In the genomic region with DNA sequence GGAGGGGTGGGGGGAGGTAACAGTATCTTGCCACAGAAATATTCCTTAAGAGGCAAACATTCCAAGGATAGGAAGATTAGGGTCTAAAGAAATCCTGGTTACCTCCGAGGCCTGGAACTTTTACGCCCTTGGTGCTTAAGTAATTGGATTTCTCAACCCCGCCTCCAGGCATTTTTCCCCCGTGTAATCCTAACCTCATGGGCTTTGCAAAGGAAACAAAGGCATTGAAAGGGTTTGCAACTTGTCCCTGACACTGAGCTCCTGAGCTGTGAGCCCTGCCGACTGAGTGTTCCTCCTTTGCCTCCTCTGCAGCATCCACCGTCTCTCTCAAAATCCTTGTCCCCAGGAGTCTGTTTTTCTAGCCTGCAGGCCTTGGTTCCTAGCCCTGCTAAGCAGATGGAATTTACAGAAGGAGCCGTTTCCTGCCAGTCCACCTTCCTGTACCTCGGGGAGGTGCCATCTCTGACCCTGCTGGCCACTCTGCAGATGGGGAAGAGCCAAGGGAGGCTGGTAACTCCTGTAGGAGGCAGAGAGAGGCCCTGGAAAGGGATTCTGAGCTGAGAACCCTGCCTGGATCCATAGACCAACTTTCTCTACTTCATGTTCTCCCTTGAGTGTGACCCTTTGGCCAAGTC, we compare ENCODE assay signal across 13 cellular contexts. TPM values are rescaled to one million over a fixed set of nuclear protein-coding genes. Genes with fewer than 3 reads are reported as not detected.
DNase-seq lines count a peak whose midpoint lies in the region; ATAC-seq and TF ChIP-seq lines count a peak whose summit lies in the region.
"Had no signal": no experiment of that assay in that cellular context is flagged by ENCODE, and none has a peak within 500 bp of the region (broad histone marks: within the 10 kb centered on the region; RNA-seq: fewer than 3 reads in every experiment).

No MANE protein-coding gene starts in this region.

- no peaks in the 10 kb centered on the region for H3K27me3 Mint-ChIP-seq in activated T-cell treated with anti-CD3 and anti-CD28 coated beads, Interleukin-2, amount 50 U/mL, for 24 hours
- no peaks in the 10 kb centered on the region for H3K27me3 Mint-ChIP-seq in glutamatergic neuron (ENCODE audit: unreplicated experiment)
- H3K27me3 Mint-ChIP-seq: dendritic cell treated with granulocyte-macrophage colony-stimulating factor and Interleukin-4, amounts not matched to agents 40 ng/mL and 50 ng/mL, for 4 days had no signal

- H3K9ac ChIP-seq in smooth muscle cell (ENCODE audit: low read depth): no peak overlapping the region

- H3K27ac Mint-ChIP-seq in activated T-cell treated with anti-CD3 and anti-CD28 coated beads, Interleukin-2, amount 50 U/mL, for 24 hours: peak overlapping the region; percentile 52
- H3K27ac Mint-ChIP-seq in glutamatergic neuron (ENCODE audit: unreplicated experiment): peak overlapping the region; percentile 52
- H3K27ac Mint-ChIP-seq: dendritic cell treated with granulocyte-macrophage colony-stimulating factor and Interleukin-4, amounts not matched to agents 40 ng/mL and 50 ng/mL, for 4 days had no signal

- no peaks in the 10 kb centered on the region for H3K9me3 Mint-ChIP-seq in activated T-cell treated with anti-CD3 and anti-CD28 coated beads, Interleukin-2, amount 50 U/mL, for 24 hours
- peaks cover 6% of the 10 kb centered on the region for H3K9me3 Mint-ChIP-seq in glutamatergic neuron (ENCODE audit: unreplicated experiment)
- H3K9me3 Mint-ChIP-seq: dendritic cell treated with granulocyte-macrophage colony-stimulating factor and Interleukin-4, amounts not matched to agents 40 ng/mL and 50 ng/mL, for 4 days had no signal

- H3K4me3 ChIP-seq in smooth muscle cell: no peak overlapping the region
- H3K4me3 ChIP-seq: adrenal gland, lower lobe of right lung had no signal

- H3K27ac ChIP-seq in VCaP: peak overlapping the region; percentile 89
- H3K27ac ChIP-seq in smooth muscle cell (ENCODE audit: low read depth): peak overlapping the region; percentile 11
- H3K27ac ChIP-seq: adrenal gland, lower lobe of right lung had no signal

- peak overlapping the region; percentile 57 for H3K4me2 ChIP-seq in smooth muscle cell

- no peak for ATAC-seq in SK-N-SH treated with all-trans-retinoic acid at 6 μM for 48 hours

- H3K4me1 ChIP-seq in smooth muscle cell (ENCODE audit: low read depth): peaks cover 40% of the 10 kb centered on the region

- TF ChIP-seq CTCF in VCaP (conservative IDR thresholded peaks at IDR 0.05): no peak
- no peak for TF ChIP-seq CTCF in glutamatergic neuron (IDR thresholded peaks at IDR 0.05; ENCODE audit: partially characterized antibody, unreplicated experiment)
- no peak for TF ChIP-seq CTCF in smooth muscle cell (IDR thresholded peaks at IDR 0.05; ENCODE audit: borderline replicate concordance, insufficient read depth, poor library complexity, severe bottlenecking)

- DNase-seq in activated T-cell treated with anti-CD3 and anti-CD28 coated beads, Interleukin-2, amount 50 U/mL, for 24 hours: no peak
- DNase-seq in activated T-cell treated with anti-CD3 and anti-CD28 coated beads for 4 hours (no peak), glutamatergic neuron (no peak), smooth muscle cell (lab: John Stamatoyannopoulos, UW; ENCODE audit: unreplicated experiment) (no peak), kidney tubule cell (ENCODE audit: low spot score) (no peak), OCI-M2 (lab: John Stamatoyannopoulos, UW; ENCODE audit: unreplicated experiment) (no peak)
- DNase-seq: Calu3, lower lobe of right lung, NCI-H2081 had no signal

- peaks cover 99% of the 10 kb centered on the region for H4K20me1 ChIP-seq in smooth muscle cell (ENCODE audit: low read depth)

- no peak overlapping the region for H2AFZ ChIP-seq in smooth muscle cell (ENCODE audit: low read depth)

- H3K9me3 ChIP-seq in smooth muscle cell (replicated peaks; ENCODE audit: low read depth): no peaks in the 10 kb centered on the region
- H3K9me3 ChIP-seq: adrenal gland, lower lobe of right lung had no signal

- WGBS in smooth muscle cell (ENCODE audit: low lambda C conversion rate): 17% methylated on average over 8 of the region's 8 CpGs

- H3K36me3 ChIP-seq in smooth muscle cell (ENCODE audit: low read depth): no peaks in the 10 kb centered on the region
- H3K36me3 ChIP-seq: adrenal gland had no signal

- no peak overlapping the region for H3K4me3 Mint-ChIP-seq in activated T-cell treated with anti-CD3 and anti-CD28 coated beads, Interleukin-2, amount 50 U/mL, for 24 hours
- peak overlapping the region; percentile 96 for H3K4me3 Mint-ChIP-seq in glutamatergic neuron (ENCODE audit: unreplicated experiment)
- H3K4me3 Mint-ChIP-seq: dendritic cell treated with granulocyte-macrophage colony-stimulating factor and Interleukin-4, amounts not matched to agents 40 ng/mL and 50 ng/mL, for 4 days had no signal

- H3K36me3 Mint-ChIP-seq in activated T-cell treated with anti-CD3 and anti-CD28 coated beads, Interleukin-2, amount 50 U/mL, for 24 hours (ENCODE audit: low read depth): peaks cover 71% of the 10 kb centered on the region
- no peaks in the 10 kb centered on the region for H3K36me3 Mint-ChIP-seq in glutamatergic neuron (ENCODE audit: unreplicated experiment)

- peaks cover 96% of the 10 kb centered on the region for H3K79me2 ChIP-seq in smooth muscle cell (ENCODE audit: low read depth)

- no peaks in the 10 kb centered on the region for H3K27me3 ChIP-seq in smooth muscle cell (ENCODE audit: low read depth)
- H3K27me3 ChIP-seq: adrenal gland had no signal

- H3F3A ChIP-seq in smooth muscle cell (ENCODE audit: low read depth): peaks cover 6% of the 10 kb centered on the region

- H3K4me1 Mint-ChIP-seq in activated T-cell treated with anti-CD3 and anti-CD28 coated beads, Interleukin-2, amount 50 U/mL, for 24 hours (ENCODE audit: low read depth): peaks cover 53% of the 10 kb centered on the region
- H3K4me1 Mint-ChIP-seq in glutamatergic neuron (ENCODE audit: low read depth, unreplicated experiment): peaks cover 56% of the 10 kb centered on the region

TF ChIP-seq in SK-N-SH treated with all-trans-retinoic acid at 6 μM for 48 hours, 23 proteins besides CTCF, POLR2A, EP300 and RAD21:
- no peak for TF ChIP-seq ZNF8 (CRISPR knock-in tag; IDR thresholded peaks at IDR 0.05)
- TF ChIP-seq ZNF70 (CRISPR knock-in tag; IDR thresholded peaks at IDR 0.05): no peak
- TF ChIP-seq, protein P1, sequence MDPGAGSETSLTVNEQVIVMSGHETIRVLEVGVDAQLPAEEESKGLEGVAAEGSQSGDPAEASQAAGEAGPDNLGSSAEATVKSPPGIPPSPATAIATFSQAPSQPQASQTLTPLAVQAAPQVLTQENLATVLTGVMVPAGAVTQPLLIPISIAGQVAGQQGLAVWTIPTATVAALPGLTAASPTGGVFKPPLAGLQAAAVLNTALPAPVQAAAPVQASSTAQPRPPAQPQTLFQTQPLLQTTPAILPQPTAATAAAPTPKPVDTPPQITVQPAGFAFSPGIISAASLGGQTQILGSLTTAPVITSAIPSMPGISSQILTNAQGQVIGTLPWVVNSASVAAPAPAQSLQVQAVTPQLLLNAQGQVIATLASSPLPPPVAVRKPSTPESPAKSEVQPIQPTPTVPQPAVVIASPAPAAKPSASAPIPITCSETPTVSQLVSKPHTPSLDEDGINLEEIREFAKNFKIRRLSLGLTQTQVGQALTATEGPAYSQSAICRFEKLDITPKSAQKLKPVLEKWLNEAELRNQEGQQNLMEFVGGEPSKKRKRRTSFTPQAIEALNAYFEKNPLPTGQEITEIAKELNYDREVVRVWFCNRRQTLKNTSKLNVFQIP (CRISPR knock-in tag; IDR thresholded peaks at IDR 0.05; ENCODE audit: borderline replicate concordance, low read depth): no peak
- no peak for TF ChIP-seq CSDC2 (CRISPR knock-in tag; IDR thresholded peaks at IDR 0.05)

RNA-seq across cellular contexts. Expression of a gene that starts 24.2 kb away (rescaled TPM):
- total RNA-seq in glutamatergic neuron (ENCODE audit: unreplicated experiment): 92.4 TPM
- total RNA-seq in smooth muscle cell: 10.4 and 12.7 TPM in 2 replicates
- 3.2 TPM in 2 replicates for polyA plus RNA-seq in smooth muscle cell
